11 cellular contexts compared by ENCODE assay signal in the genomic region with DNA sequence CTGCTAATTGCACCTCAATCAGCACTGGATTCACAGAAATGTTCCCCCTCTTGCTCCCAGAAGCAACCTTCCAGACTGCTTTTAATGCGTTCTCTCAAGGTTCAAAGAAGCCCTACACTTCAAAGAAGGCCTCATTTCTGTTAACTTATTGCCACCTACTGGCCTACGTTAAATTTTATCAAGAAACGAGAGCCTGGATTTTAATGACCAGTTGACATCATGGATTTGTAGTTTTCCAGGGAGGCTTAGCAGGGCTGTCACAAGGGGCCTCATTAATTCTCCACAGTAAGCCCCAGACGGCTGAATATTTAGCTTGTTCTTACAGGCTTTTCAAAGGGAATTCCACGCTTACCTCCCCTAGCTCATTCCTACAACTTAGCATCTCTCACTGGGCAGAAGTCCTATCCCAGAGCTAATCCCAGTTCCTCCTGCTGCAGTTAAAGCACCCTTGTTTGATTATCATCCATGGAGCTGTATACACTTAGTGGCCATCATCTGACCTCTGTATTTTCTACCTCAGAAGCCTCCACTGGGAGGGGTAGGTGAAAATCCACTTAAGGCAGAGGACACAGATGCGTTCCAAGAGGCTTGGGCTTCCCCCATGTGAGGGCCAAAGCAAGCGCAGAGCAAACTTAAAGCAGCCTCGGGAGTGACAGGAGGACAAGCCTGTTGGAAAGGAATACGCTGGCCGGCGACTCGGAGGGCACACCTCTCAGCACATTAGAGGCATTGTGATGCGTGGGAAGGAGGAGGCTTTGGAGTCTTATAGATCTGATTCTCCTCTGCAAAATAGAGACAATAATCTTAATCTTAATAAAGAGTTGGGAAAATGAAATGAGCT. TPM values are rescaled to one million over a fixed set of nuclear protein-coding genes. Genes with fewer than 3 reads are reported as not detected.
DNase-seq lines count a peak whose midpoint lies in the region; ATAC-seq, FAIRE-seq and TF ChIP-seq lines count a peak whose summit lies in the region.
"Had no signal": no experiment of that assay in that cellular context is flagged by ENCODE, and none has a peak within 500 bp of the region (broad histone marks: within the 10 kb centered on the region; RNA-seq: fewer than 3 reads in every experiment).

No MANE protein-coding gene starts in this region.

- WGBS in A549 (ENCODE audit: missing lambda C conversion rate), result 30% methylated on average over 13 of the region's 13 CpGs

- H3K9me3 ChIP-seq in A549, result no peaks in the 10 kb centered on the region

- no peak for FAIRE-seq in A549 (lab: Jason Lieb, UNC)

- H3K4me1 ChIP-seq in A549, result no peaks in the 10 kb centered on the region

- TF ChIP-seq CTCF in A549 (IDR thresholded peaks at IDR 0.05), result peak; percentile 30; the same call in 2 of the 3 replicates

- TF ChIP-seq POLR2A in A549 (IDR thresholded peaks at IDR 0.05; ENCODE audit: low read length), result no peak

- no peak overlapping the region for H3K27ac ChIP-seq in A549

- CTCF ChIA-PET in A549 (lab: Yijun Ruan, JAX), result interaction anchor here (0.8 to 1.1 kb wide), 3 partner anchors 29 to 244 kb away, joined by 3 to 6 read pairs (median 3); no protein-coding TSS in a partner anchor

- no peak for TF ChIP-seq EP300 in A549 (IDR thresholded peaks at IDR 0.05)

- no peak overlapping the region for H3K4me3 ChIP-seq in A549
- H3K4me3 ChIP-seq: lung had no signal

- H3K4me2 ChIP-seq in A549, result no peak overlapping the region

- peak in 1 of 2 experiments; percentile 12 for DNase-seq in A549 (ENCODE audit: low read depth in 1 of 2, low spot score in 1 of 2)
- peak; percentile 3 for DNase-seq in HT1080 (ENCODE audit: low read depth)
- peak; percentile 7 for DNase-seq in RPMI8226
- peak; percentile 7 for DNase-seq in iris pigment epithelial cell (ENCODE audit: low read depth)
- no peak for DNase-seq in stimulated activated CD4-positive, alpha-beta T cell treated with anti-CD3 and anti-CD28 coated beads, Interleukin-2, amount 100 ng/mL, for 24 hours
- no peak for DNase-seq in NK-92 treated with Interleukin-12 subunit alpha and Interleukin-12 subunit beta, amount 100 ng/mL, for 24 hours (lab: John Stamatoyannopoulos, UW)
- DNase-seq in NCI-H526 treated with DMSO at 0.1 percent for 48 hours (lab: John Stamatoyannopoulos, UW), result no peak
- no peak for DNase-seq in mucosa of gallbladder (ENCODE audit: low spot score)
- DNase-seq: activated CD4-positive, CD25-positive, alpha-beta regulatory T cell had no signal

- POLR2A ChIA-PET in A549 (lab: Yijun Ruan, JAX), result no interaction called here

- ATAC-seq in A549, result peak in 1 of 2 experiments; percentile 56; a peak in 2 of 6 replicates

- peak; percentile 46 to 47; a peak in 4 of 5 replicates for TF ChIP-seq RAD21 in A549 (conservative IDR thresholded peaks at IDR 0.05 in 1 of 2, IDR thresholded peaks at IDR 0.05 in 1 of 2)

TF ChIP-seq in A549, 52 proteins besides CTCF, POLR2A, EP300 and RAD21:
- TF ChIP-seq CEBPB (IDR thresholded peaks at IDR 0.05), result no peak
- no peak for TF ChIP-seq MAFK (IDR thresholded peaks at IDR 0.05; ENCODE audit: partially characterized antibody)
- TF ChIP-seq MAZ (IDR thresholded peaks at IDR 0.05; ENCODE audit: borderline replicate concordance, low read depth, low read length), result no peak
- no peak for TF ChIP-seq CHD4 (IDR thresholded peaks at IDR 0.05; ENCODE audit: borderline replicate concordance)
- peak; percentile 18; the same call in 1 of the 3 replicates for TF ChIP-seq SMC3 (IDR thresholded peaks at IDR 0.05)

RNA-seq across cellular contexts. Expression of a gene that starts 32.2 kb away (rescaled TPM):
- polyA plus RNA-seq in A549 (2011; rRNA removed) (not detected in 2 replicates), A549 (2017; fragmentation: RNase III; extraction: RNeasy Plus Mini Kit Qiagen cat#74134 plus additional on column Dnase treatment) (0.05 TPM in 1 of 3 replicates, not detected in the others)
- polyA plus RNA-seq in A549 (2012; cell fraction: cytosol; rRNA removed), result not detected in 2 replicates
- not detected in 2 replicates for polyA plus RNA-seq in A549 (2012; cell fraction: nucleus; rRNA removed)
- polyA minus RNA-seq in A549 (2011; rRNA and poly(A)+ RNA removed), result not detected in 2 replicates
- total RNA-seq in HT1080 (2014; rRNA removed; shearing (Covaris generic)), result 0.03 TPM in 2 replicates
- not detected in 2 replicates for polyA plus RNA-seq in HT1080 (2015; cell fraction: cytosol; rRNA removed)
- polyA plus RNA-seq in HT1080 (2015; cell fraction: nucleus; rRNA removed), result not detected in 2 replicates
- total RNA-seq in mucosa of gallbladder, result 0.78 TPM
- total RNA-seq: CD4-positive, CD25-positive, alpha-beta regulatory T cell had no signal
- polyA plus RNA-seq: CD4-positive, CD25-positive, alpha-beta regulatory T cell had no signal

RNA-seq across cellular contexts. Expression of a gene that starts 50.0 kb away (rescaled TPM):
- polyA plus RNA-seq in A549 (2011; rRNA removed) (not detected in 2 replicates), A549 (2017; fragmentation: RNase III; extraction: RNeasy Plus Mini Kit Qiagen cat#74134 plus additional on column Dnase treatment) (not detected in 3 replicates)
- not detected in 2 replicates for polyA plus RNA-seq in A549 (2012; cell fraction: cytosol; rRNA removed)
- polyA plus RNA-seq in A549 (2012; cell fraction: nucleus; rRNA removed), result not detected in 2 replicates
- polyA minus RNA-seq in A549 (2011; rRNA and poly(A)+ RNA removed), result not detected in 2 replicates
- not detected in 2 replicates for total RNA-seq in HT1080 (2014; rRNA removed; shearing (Covaris generic))
- polyA plus RNA-seq in HT1080 (2015; cell fraction: cytosol; rRNA removed), result not detected in 2 replicates
- not detected in 2 replicates for polyA plus RNA-seq in HT1080 (2015; cell fraction: nucleus; rRNA removed)
- 14.2 TPM for total RNA-seq in mucosa of gallbladder
- total RNA-seq: CD4-positive, CD25-positive, alpha-beta regulatory T cell; lung had no signal
- polyA plus RNA-seq: CD4-positive, CD25-positive, alpha-beta regulatory T cell had no signal

Comparison
In these comparisons a context has a peak if more than half of its experiments do, and no peak if none do; other contexts are left out.
1. DNase-seq: peak in HT1080 (single experiment), RPMI8226 (single experiment) and iris pigment epithelial cell (single experiment); none in stimulated activated CD4-positive, alpha-beta T cell treated with anti-CD3 and anti-CD28 coated beads, Interleukin-2, amount 100 ng/mL, for 24 hours (0 of 2), NK-92 treated with Interleukin-12 subunit alpha and Interleukin-12 subunit beta, amount 100 ng/mL, for 24 hours (single experiment), NCI-H526 treated with DMSO at 0.1 percent for 48 hours (single experiment) and mucosa of gallbladder (single experiment).
2. RNA of a gene that starts 50.0 kb away (total RNA-seq): 14.2 TPM in mucosa of gallbladder (single experiment); not detected in HT1080; every median in the first group is over 10 times any median in the second.